Comparison of ENCODE assay signal across 8 cellular contexts in genomic region chr3:119580148-119580760, GRCh38. TPM values are rescaled to one million over a fixed set of nuclear protein-coding genes. Genes with fewer than 3 reads are reported as not detected.
DNase-seq lines count a peak whose midpoint lies in the region; ATAC-seq, FAIRE-seq and TF ChIP-seq lines count a peak whose summit lies in the region.

No MANE protein-coding gene starts in this region.

- H3K27me3 ChIP-seq in Caco-2 (replicated peaks; ENCODE audit: control insufficient read depth, insufficient read depth, low read length) (no peaks in the 10 kb centered on the region), pancreas (no peaks in the 10 kb centered on the region)

- H3K36me3 ChIP-seq in Caco-2 (ENCODE audit: control insufficient read depth, insufficient read depth, low read length): no peaks in the 10 kb centered on the region
- no peaks in the 10 kb centered on the region for H3K36me3 ChIP-seq in pancreas

- H3K9me3 Mint-ChIP-seq in Caco-2 (ENCODE audit: unreplicated experiment): no peaks in the 10 kb centered on the region
- H3K9me3 Mint-ChIP-seq in activated CD8-positive, alpha-beta T cell treated with anti-CD3 and anti-CD28 coated beads for 36 hours: no peaks in the 10 kb centered on the region

- no peaks in the 10 kb centered on the region for H3K36me3 Mint-ChIP-seq in Caco-2 (ENCODE audit: insufficient read depth, unreplicated experiment)
- no peaks in the 10 kb centered on the region for H3K36me3 Mint-ChIP-seq in activated CD8-positive, alpha-beta T cell treated with anti-CD3 and anti-CD28 coated beads for 36 hours (ENCODE audit: low read depth)

- DNase-seq in Caco-2: peak in 1 of 2 experiments; percentile 4
- DNase-seq in activated CD8-positive, alpha-beta T cell treated with anti-CD3 and anti-CD28 coated beads for 36 hours: peak; percentile 32
- peak; percentile 78 for DNase-seq in Right ventricle myocardium inferior (ENCODE audit: missing footprints)
- peak in 3 of 6 donors; percentile 18 to 34 (median 24) for DNase-seq in pancreas
- no peak for DNase-seq in RCC 7860 (ENCODE audit: low spot score)
- DNase-seq in middle frontal gyrus (ENCODE audit: extremely low spot score, low spot score): no peak

- H3K9me3 ChIP-seq in Caco-2 (no peaks in the 10 kb centered on the region), pancreas (no peaks in the 10 kb centered on the region)

- FAIRE-seq in pancreas (lab: Jason Lieb, UNC) (no peak), RCC 7860 (lab: Jason Lieb, UNC) (no peak)

- peak; percentile 66 for ATAC-seq in GM19328 (IDR thresholded peaks at IDR 0.05; ENCODE audit: unreplicated experiment)
- ATAC-seq in HG03354 (IDR thresholded peaks at IDR 0.05; ENCODE audit: poor library complexity, severe bottlenecking, unreplicated experiment): peak; percentile 85
- ATAC-seq in activated CD8-positive, alpha-beta T cell treated with anti-CD3 and anti-CD28 coated beads for 36 hours: peak; percentile 41
- ATAC-seq in Right ventricle myocardium inferior: peak; percentile 63
- peak; percentile 35 to 74 (median 54) for ATAC-seq in pancreas

- CTCF ChIA-PET in Caco-2 (lab: Charles Lee): no interaction called here
- CTCF ChIA-PET in activated CD8-positive, alpha-beta T cell treated with anti-CD3 and anti-CD28 coated beads for 36 hours (lab: Charles Lee): interaction anchor here (1.3 to 3.3 kb wide), 2 partner anchors 11 to 22 kb away, joined by 3 to 12 read pairs; partner anchors contain the start of gene CD80

- H3K4me1 Mint-ChIP-seq in Caco-2 (ENCODE audit: low read depth, unreplicated experiment): peaks cover 13% of the 10 kb centered on the region
- H3K4me1 Mint-ChIP-seq in activated CD8-positive, alpha-beta T cell treated with anti-CD3 and anti-CD28 coated beads for 36 hours (ENCODE audit: low read depth): peaks cover 20% of the 10 kb centered on the region

- TF ChIP-seq CTCF in Caco-2 (IDR thresholded peaks at IDR 0.05; ENCODE audit: insufficient read depth in 1 of 2, low read depth in 1 of 2, low read length in 1 of 2, severe bottlenecking in 1 of 2, unreplicated experiment in 1 of 2) (no peak), pancreas (IDR thresholded peaks at IDR 0.05) (no peak)
- TF ChIP-seq CTCF in activated CD8-positive, alpha-beta T cell treated with anti-CD3 and anti-CD28 coated beads for 36 hours (IDR thresholded peaks at IDR 0.05): no peak

- H3K4me3 ChIP-seq in Caco-2 (ENCODE audit: low read depth, low read length): peak overlapping the region; percentile 79
- peak overlapping the region; percentile 40 to 69 (median 52) for H3K4me3 ChIP-seq in pancreas

- peaks cover 6% of the 10 kb centered on the region; the same call in 1 of the 2 replicates for H3K4me1 ChIP-seq in Caco-2
- H3K4me1 ChIP-seq in pancreas: peaks cover 0 to 6% (median 0%) of the 10 kb centered on the region in 3 donors

- peak overlapping the region; percentile 82 to 91 (median 89) for H3K27ac ChIP-seq in pancreas

- WGBS in pancreas, 2 donors: 22 to 27% methylated on average over 11 of the region's 11 CpGs

- TSS peak; percentile 67 for BruUV-seq in Caco-2 (replicated peaks; lab: Mats Ljungman, UMichigan)

- POLR2A ChIA-PET in Caco-2 (lab: Charles Lee): interaction anchor here (0.5 to 0.7 kb wide), 2 partner anchors 215 to 579 kb away, joined by 3 to 5 read pairs; no protein-coding TSS in a partner anchor
- POLR2A ChIA-PET in activated CD8-positive, alpha-beta T cell treated with anti-CD3 and anti-CD28 coated beads for 36 hours (lab: Charles Lee): interaction anchor here (1.0 to 1.2 kb wide), 5 partner anchors 9 to 97 kb away, joined by 3 to 4 read pairs (median 3); partner anchors contain the start of genes COX17 and TIMMDC1

- peak overlapping the region; percentile 84 for H3K4me3 Mint-ChIP-seq in Caco-2 (ENCODE audit: unreplicated experiment)
- peak overlapping the region; percentile 86 for H3K4me3 Mint-ChIP-seq in activated CD8-positive, alpha-beta T cell treated with anti-CD3 and anti-CD28 coated beads for 36 hours

- no peaks in the 10 kb centered on the region for H3K27me3 Mint-ChIP-seq in Caco-2 (ENCODE audit: insufficient read depth, unreplicated experiment)
- H3K27me3 Mint-ChIP-seq in activated CD8-positive, alpha-beta T cell treated with anti-CD3 and anti-CD28 coated beads for 36 hours: peaks cover 17% of the 10 kb centered on the region

- peak overlapping the region; percentile 82 for H3K27ac Mint-ChIP-seq in Caco-2 (ENCODE audit: unreplicated experiment)
- H3K27ac Mint-ChIP-seq in activated CD8-positive, alpha-beta T cell treated with anti-CD3 and anti-CD28 coated beads for 36 hours: peak overlapping the region; percentile 86

- intact Hi-C loops in Caco-2 (cut with micrococcal nuclease; ENCODE audit: unreplicated experiment) (no loop called here), Right ventricle myocardium inferior (cut with DNase I) (no loop called here), pancreas (cut with DNase I) (no loop called here)
- intact Hi-C loops in activated CD8-positive, alpha-beta T cell treated with anti-CD3 and anti-CD28 coated beads for 36 hours (cut with micrococcal nuclease): no loop called here

RNA-seq across cellular contexts. Expression of gene ADPRH, which starts 1.0 kb away (rescaled TPM):
- 2.8 TPM in 2 replicates for total RNA-seq in Caco-2 (2022)
- total RNA-seq in activated CD8-positive, alpha-beta T cell treated with anti-CD3 and anti-CD28 coated beads for 36 hours: 1 to 10 TPM; 5.7 to 5.9 TPM
- 10.1 TPM for total RNA-seq in Right ventricle myocardium inferior
- total RNA-seq in pancreas: 1 to 10 TPM; 4.6 to 9.5 (median 5.9) TPM
- 1 to 10 TPM; 2.7 to 3.0 TPM for polyA plus RNA-seq in pancreas

RNA-seq across cellular contexts. Expression of gene PLA1A, which starts 17.4 kb away (rescaled TPM):
- total RNA-seq in Caco-2 (2022) (0.46 and 0.75 TPM in 2 replicates), Right ventricle myocardium inferior (2.0 TPM), pancreas (1 to 10 TPM in 5 of 6 donors, under 1 TPM in 1; 0.95 to 3.2 (median 1.3) TPM)
- not detected for total RNA-seq in activated CD8-positive, alpha-beta T cell treated with anti-CD3 and anti-CD28 coated beads for 36 hours
- 1 to 10 TPM; 1.2 to 3.6 TPM for polyA plus RNA-seq in pancreas

RNA-seq across cellular contexts. Expression of gene CD80, which starts 20.8 kb away (rescaled TPM):
- total RNA-seq in Caco-2 (2022) (not detected in 2 replicates), Right ventricle myocardium inferior (not detected), pancreas (under 1 TPM; 0.25 to 0.66 (median 0.37) TPM)
- total RNA-seq in activated CD8-positive, alpha-beta T cell treated with anti-CD3 and anti-CD28 coated beads for 36 hours: 10 to 100 TPM in 1 of 2 experiments, 1 to 10 TPM in 1; 7.1 to 10.2 TPM
- under 1 TPM in 1 of 2 donors, not detected in 1; 0.14 TPM for polyA plus RNA-seq in pancreas

Comparison
In these comparisons a context has a peak if more than half of its experiments do, and no peak if none do; other contexts are left out.
1. DNase-seq: peak in activated CD8-positive, alpha-beta T cell treated with anti-CD3 and anti-CD28 coated beads for 36 hours (single experiment) and Right ventricle myocardium inferior (single experiment); none in RCC 7860 (single experiment) and middle frontal gyrus (single experiment).
2. Peak in every context shown above with its lines, with median percentiles within 50 percentile points of each other: ATAC-seq.